9 cellular contexts compared by ENCODE assay signal in genomic region chr2:105769504-105769903, GRCh38. TPM values are rescaled to one million over a fixed set of nuclear protein-coding genes. Genes with fewer than 3 reads are reported as not detected.
DNase-seq lines count a peak whose midpoint lies in the region; ATAC-seq and TF ChIP-seq lines count a peak whose summit lies in the region.
"Had no signal": no experiment of that assay in that cellular context is flagged by ENCODE, and none has a peak within 500 bp of the region (broad histone marks: within the 10 kb centered on the region; RNA-seq: fewer than 3 reads in every experiment).

No MANE protein-coding gene starts in this region.

- CTCF ChIA-PET in RWPE1 (lab: Yijun Ruan, JAX): no interaction called here

- no peaks in the 10 kb centered on the region for H3K9me3 ChIP-seq in effector memory CD4-positive, alpha-beta T cell (ENCODE audit: control insufficient read depth, low read length)
- no peaks in the 10 kb centered on the region for H3K9me3 ChIP-seq in osteoblast (ENCODE audit: low read depth, low read length)

- POLR2A ChIA-PET in RWPE1 (lab: Yijun Ruan, JAX; ENCODE audit: low non-redundant PET): interaction anchor here (0.6 kb wide), 1 partner anchor 90 kb away, joined by 4 read pairs; no protein-coding TSS in a partner anchor

- H2AFZ ChIP-seq in osteoblast (ENCODE audit: low read length): no peak overlapping the region

- TF ChIP-seq CTCF in GM12873 (IDR thresholded peaks at IDR 0.05; ENCODE audit: insufficient read depth, low read depth, low read length, missing control alignments) (peak; percentile 7), RWPE1 (conservative IDR thresholded peaks at IDR 0.05; ENCODE audit: low read depth) (no peak), osteoblast (IDR thresholded peaks at IDR 0.05; ENCODE audit: extremely low read depth, low read depth, low read length) (peak; percentile 5)

- ATAC-seq in HG02610 (IDR thresholded peaks at IDR 0.05; ENCODE audit: unreplicated experiment) (no peak), GM21515 (IDR thresholded peaks at IDR 0.05; ENCODE audit: unreplicated experiment) (no peak), GM21737 (IDR thresholded peaks at IDR 0.05; ENCODE audit: unreplicated experiment) (no peak)

- peaks cover 49% of the 10 kb centered on the region for H3K79me2 ChIP-seq in osteoblast (ENCODE audit: insufficient read depth, low read length)

- peaks cover 10% of the 10 kb centered on the region for H3K36me3 ChIP-seq in effector memory CD4-positive, alpha-beta T cell (ENCODE audit: control insufficient read depth, insufficient read depth, low read length)
- H3K36me3 ChIP-seq in osteoblast (ENCODE audit: insufficient read depth, low read length): no peaks in the 10 kb centered on the region

- H4K20me1 ChIP-seq in osteoblast (ENCODE audit: insufficient read depth, low read length): peaks cover 18% of the 10 kb centered on the region

- DNase-seq in RWPE1 (ENCODE audit: low spot score): no peak
- no peak for DNase-seq in effector memory CD4-positive, alpha-beta T cell
- DNase-seq in osteoblast (ENCODE audit: insufficient read length, low spot score, missing footprints): no peak
- DNase-seq in SK-N-DZ (ENCODE audit: low spot score): no peak
- DNase-seq: MM.1S had no signal

- H3K4me1 ChIP-seq in effector memory CD4-positive, alpha-beta T cell (ENCODE audit: control insufficient read depth, insufficient read depth, low read length, poor library complexity, severe bottlenecking): peaks cover 81% of the 10 kb centered on the region
- peaks cover 5% of the 10 kb centered on the region for H3K4me1 ChIP-seq in osteoblast (ENCODE audit: insufficient read depth, low read length)

- no peak overlapping the region for H3K4me3 ChIP-seq in effector memory CD4-positive, alpha-beta T cell (ENCODE audit: insufficient read depth, low read depth, low read length, poor library complexity, severe bottlenecking)
- no peak overlapping the region for H3K4me3 ChIP-seq in osteoblast (ENCODE audit: insufficient read depth, low read length)

- no peaks in the 10 kb centered on the region for H3K27me3 ChIP-seq in effector memory CD4-positive, alpha-beta T cell (replicated peaks; ENCODE audit: control insufficient read depth, insufficient read depth, low read length, poor library complexity, severe bottlenecking)
- no peaks in the 10 kb centered on the region for H3K27me3 ChIP-seq in osteoblast (ENCODE audit: insufficient read depth, low read length)

- H3K27ac ChIP-seq in RWPE1 (peak overlapping the region; percentile 49), osteoblast (ENCODE audit: low read depth, low read length) (peak overlapping the region; percentile 24)
- H3K27ac ChIP-seq in effector memory CD4-positive, alpha-beta T cell (ENCODE audit: insufficient read depth, low read length, poor library complexity, severe bottlenecking): peak overlapping the region; percentile 40

- peak overlapping the region; percentile 46 for H3K4me2 ChIP-seq in osteoblast (ENCODE audit: insufficient read depth, low read length)

RNA-seq across cellular contexts. Expression of gene NCK2, which starts 24.8 kb away (rescaled TPM):
- total RNA-seq in osteoblast: 26.8 and 28.6 TPM in 2 replicates
- 54.9 and 64.1 TPM in 2 replicates for polyA plus RNA-seq in SK-N-DZ (2014; cell fraction: cytosol; rRNA removed)
- 18.0 and 25.8 TPM in 2 replicates for polyA plus RNA-seq in SK-N-DZ (2014; cell fraction: nucleus; rRNA removed)
